Comparison of ENCODE assay signal across 19 cellular contexts in the genomic region with DNA sequence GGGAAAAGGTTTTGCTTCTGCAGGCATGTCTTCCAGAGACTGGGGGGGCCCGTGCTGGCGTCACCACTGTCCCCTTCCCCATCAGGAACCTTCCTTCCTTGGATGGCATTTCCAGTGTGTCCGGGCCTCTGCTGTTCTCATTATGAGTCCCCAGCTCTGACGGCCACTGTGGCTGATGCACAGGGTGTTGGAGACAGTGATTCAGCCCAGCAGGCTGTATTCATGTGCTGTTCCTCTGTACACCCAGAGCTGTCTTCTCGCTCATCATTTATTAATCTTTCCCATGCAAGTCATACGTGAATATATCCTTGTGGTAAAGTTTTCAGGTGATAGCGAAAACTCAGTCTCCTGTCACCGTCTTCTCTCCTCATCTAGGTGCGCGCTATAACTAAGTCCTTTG. TPM values are rescaled to one million over a fixed set of nuclear protein-coding genes. Genes with fewer than 3 reads are reported as not detected.
DNase-seq lines count a peak whose midpoint lies in the region; ATAC-seq and TF ChIP-seq lines count a peak whose summit lies in the region.
"Had no signal": no experiment of that assay in that cellular context is flagged by ENCODE, and none has a peak within 500 bp of the region (broad histone marks: within the 10 kb centered on the region; RNA-seq: fewer than 3 reads in every experiment).

No MANE protein-coding gene starts in this region.

- peaks cover 5 to 9% of the 10 kb centered on the region in 2 donors for H3K4me1 Mint-ChIP-seq in natural killer cell
- H3K4me1 Mint-ChIP-seq in T-cell, result peaks cover 2 to 7% (median 3%) of the 10 kb centered on the region in 3 donors
- H3K4me1 Mint-ChIP-seq in activated naive CD4-positive, alpha-beta T cell treated with anti-CD3 and anti-CD28 coated beads, Interleukin-2, amount 10 ng/mL, durations not matched to agents 7 days and 5 days, result no peaks in the 10 kb centered on the region
- H3K4me1 Mint-ChIP-seq in activated T-helper 1 cell treated with anti-CD3 and anti-CD28 coated beads, Interleukin-12 subunit alpha, Interleukin-12 subunit beta, Interleukin-2, Interleukin-4 antibody, amounts not matched to agents 30 ng/mL and 10 ng/mL and 1 ng/mL, durations not matched to agents 14 hours and 24 hours and 36 hours (ENCODE audit: low read depth), result no peaks in the 10 kb centered on the region

- H3K18ac ChIP-seq in mesenchymal stem cell (ENCODE audit: low read depth in 1 of 2, low read length in 2 of 2), result no peak overlapping the region

- no peak overlapping the region for H2AFZ ChIP-seq in mesenchymal stem cell (ENCODE audit: low read depth, low read length)

- no peak overlapping the region for H4K8ac ChIP-seq in mesenchymal stem cell (ENCODE audit: low read length)

- H3K4me3 ChIP-seq in brain microvascular endothelial cell (ENCODE audit: low read depth, low read length), result no peak overlapping the region
- H3K4me3 ChIP-seq in mesenchymal stem cell (ENCODE audit: insufficient read depth in 1 of 2, low read depth in 1 of 2, low read length in 2 of 2), result no peak overlapping the region
- H3K4me3 ChIP-seq: body of pancreas, SJSA1, stomach had no signal

- H3K36me3 Mint-ChIP-seq in natural killer cell (no peaks in the 10 kb centered on the region), T-cell (no peaks in the 10 kb centered on the region)
- no peaks in the 10 kb centered on the region for H3K36me3 Mint-ChIP-seq in activated naive CD4-positive, alpha-beta T cell treated with anti-CD3 and anti-CD28 coated beads, Interleukin-2, amount 10 ng/mL, durations not matched to agents 7 days and 5 days
- no peaks in the 10 kb centered on the region for H3K36me3 Mint-ChIP-seq in activated T-helper 1 cell treated with anti-CD3 and anti-CD28 coated beads, Interleukin-12 subunit alpha, Interleukin-12 subunit beta, Interleukin-2, Interleukin-4 antibody, amounts not matched to agents 30 ng/mL and 10 ng/mL and 1 ng/mL, durations not matched to agents 14 hours and 24 hours and 36 hours (ENCODE audit: low read depth)
- H3K36me3 Mint-ChIP-seq: natural killer cell treated with Interleukin-12 subunit alpha and Interleukin-12 subunit beta and Interleukin-15 and Interleukin-18, amount 100 ng/mL, for 72 hours had no signal

- no peak for ATAC-seq in natural killer cell
- no peak for ATAC-seq in T-cell (replicated peaks in 1 of 4)
- ATAC-seq: body of pancreas; HCT116; natural killer cell treated with Interleukin-12 subunit alpha and Interleukin-12 subunit beta and Interleukin-15 and Interleukin-18, amount 100 ng/mL, for 72 hours had no signal

- no peak overlapping the region for H3K4ac ChIP-seq in mesenchymal stem cell (ENCODE audit: low read depth in 1 of 2, low read length in 2 of 2)

- H3K36me3 ChIP-seq in brain microvascular endothelial cell (replicated peaks) (no peaks in the 10 kb centered on the region), mesenchymal stem cell (ENCODE audit: control insufficient read depth in 1 of 2, insufficient read depth in 2 of 2, low read depth in 1 of 2, low read length in 2 of 2) (no peaks in the 10 kb centered on the region)
- H3K36me3 ChIP-seq: BE2C, SJSA1 had no signal

- H3K27ac ChIP-seq in brain microvascular endothelial cell, result peak overlapping the region; percentile 39
- H3K27ac ChIP-seq in mesenchymal stem cell (ENCODE audit: low read length, poor library complexity, severe bottlenecking), result no peak overlapping the region
- H3K27ac ChIP-seq: SJSA1 had no signal

- DNase-seq in AG08395 (ENCODE audit: low spot score) (peak; percentile 66), HCEC 1CT (peak; percentile 34), brain microvascular endothelial cell (peak; percentile 71), mesenchymal stem cell (no peak), natural killer cell (no peak), T-cell (no peak)
- DNase-seq in activated naive CD4-positive, alpha-beta T cell treated with anti-CD3 and anti-CD28 coated beads, Interleukin-2, amount 10 ng/mL, durations not matched to agents 7 days and 5 days, result no peak
- no peak for DNase-seq in activated T-helper 1 cell treated with anti-CD3 and anti-CD28 coated beads, Interleukin-12 subunit alpha, Interleukin-12 subunit beta, Interleukin-2, Interleukin-4 antibody, amounts not matched to agents 30 ng/mL and 10 ng/mL and 1 ng/mL, durations not matched to agents 14 hours and 24 hours and 36 hours (ENCODE audit: low spot score)
- DNase-seq: activated CD8-positive, alpha-beta memory T cell treated with anti-CD3 and anti-CD28 coated beads, Interleukin-2, amount 50 U/mL, for 4 hours; BE2C; body of pancreas; DMS 273 treated with DMSO at 0.1 percent for 48 hours; mammary epithelial cell; NCI-H1436 treated with DMSO at 0.1 percent for 48 hours; stomach; T-helper 9 cell had no signal

- TF ChIP-seq CTCF in brain microvascular endothelial cell (IDR thresholded peaks at IDR 0.05; ENCODE audit: low read depth, low read length, missing control alignments) (no peak), natural killer cell (IDR thresholded peaks at IDR 0.05) (no peak)

- CTCF ChIA-PET in T-cell (lab: Charles Lee), result no interaction called here
- CTCF ChIA-PET in activated naive CD4-positive, alpha-beta T cell treated with anti-CD3 and anti-CD28 coated beads, Interleukin-2, amount 10 ng/mL, durations not matched to agents 7 days and 5 days (lab: Charles Lee), result no interaction called here

- no peak overlapping the region for H2AK5ac ChIP-seq in mesenchymal stem cell (ENCODE audit: low read length, severe bottlenecking)

- no peak overlapping the region for H2BK5ac ChIP-seq in mesenchymal stem cell (ENCODE audit: low read depth, low read length, poor library complexity, severe bottlenecking)

- no peak overlapping the region for H2BK12ac ChIP-seq in mesenchymal stem cell (ENCODE audit: low read length in 2 of 2)

- H2BK120ac ChIP-seq in mesenchymal stem cell (ENCODE audit: low read depth, low read length), result no peak overlapping the region

- H3K23ac ChIP-seq in mesenchymal stem cell (ENCODE audit: low read length in 2 of 2), result no peak overlapping the region

- H2BK15ac ChIP-seq in mesenchymal stem cell (ENCODE audit: low read depth, poor library complexity, severe bottlenecking), result no peak overlapping the region

- H3K14ac ChIP-seq in mesenchymal stem cell (ENCODE audit: low read length in 2 of 2), result no peak overlapping the region

- H3K9me3 Mint-ChIP-seq in natural killer cell (no peaks in the 10 kb centered on the region), T-cell (no peaks in the 10 kb centered on the region)
- no peaks in the 10 kb centered on the region for H3K9me3 Mint-ChIP-seq in activated naive CD4-positive, alpha-beta T cell treated with anti-CD3 and anti-CD28 coated beads, Interleukin-2, amount 10 ng/mL, durations not matched to agents 7 days and 5 days
- no peaks in the 10 kb centered on the region for H3K9me3 Mint-ChIP-seq in activated T-helper 1 cell treated with anti-CD3 and anti-CD28 coated beads, Interleukin-12 subunit alpha, Interleukin-12 subunit beta, Interleukin-2, Interleukin-4 antibody, amounts not matched to agents 30 ng/mL and 10 ng/mL and 1 ng/mL, durations not matched to agents 14 hours and 24 hours and 36 hours
- H3K9me3 Mint-ChIP-seq: natural killer cell treated with Interleukin-12 subunit alpha and Interleukin-12 subunit beta and Interleukin-15 and Interleukin-18, amount 100 ng/mL, for 72 hours had no signal

- no peak overlapping the region for H4K91ac ChIP-seq in mesenchymal stem cell (ENCODE audit: low read length)

- H3K27ac Mint-ChIP-seq in natural killer cell (no peak overlapping the region), T-cell (no peak overlapping the region)
- H3K27ac Mint-ChIP-seq in activated naive CD4-positive, alpha-beta T cell treated with anti-CD3 and anti-CD28 coated beads, Interleukin-2, amount 10 ng/mL, durations not matched to agents 7 days and 5 days, result no peak overlapping the region
- H3K27ac Mint-ChIP-seq in activated T-helper 1 cell treated with anti-CD3 and anti-CD28 coated beads, Interleukin-12 subunit alpha, Interleukin-12 subunit beta, Interleukin-2, Interleukin-4 antibody, amounts not matched to agents 30 ng/mL and 10 ng/mL and 1 ng/mL, durations not matched to agents 14 hours and 24 hours and 36 hours, result no peak overlapping the region

- no peaks in the 10 kb centered on the region for H3K27me3 ChIP-seq in brain microvascular endothelial cell (replicated peaks)
- no peaks in the 10 kb centered on the region for H3K27me3 ChIP-seq in mesenchymal stem cell (ENCODE audit: control insufficient read depth in 1 of 2, insufficient read depth in 1 of 2, low read length in 2 of 2)
- H3K27me3 ChIP-seq: BE2C, body of pancreas, SJSA1, stomach had no signal

- H3K4me3 Mint-ChIP-seq in natural killer cell (no peak overlapping the region), T-cell (no peak overlapping the region)
- no peak overlapping the region for H3K4me3 Mint-ChIP-seq in activated naive CD4-positive, alpha-beta T cell treated with anti-CD3 and anti-CD28 coated beads, Interleukin-2, amount 10 ng/mL, durations not matched to agents 7 days and 5 days
- no peak overlapping the region for H3K4me3 Mint-ChIP-seq in activated T-helper 1 cell treated with anti-CD3 and anti-CD28 coated beads, Interleukin-12 subunit alpha, Interleukin-12 subunit beta, Interleukin-2, Interleukin-4 antibody, amounts not matched to agents 30 ng/mL and 10 ng/mL and 1 ng/mL, durations not matched to agents 14 hours and 24 hours and 36 hours
- H3K4me3 Mint-ChIP-seq: natural killer cell treated with Interleukin-12 subunit alpha and Interleukin-12 subunit beta and Interleukin-15 and Interleukin-18, amount 100 ng/mL, for 72 hours had no signal

- peaks cover 26% of the 10 kb centered on the region for H3K4me1 ChIP-seq in mesenchymal stem cell (ENCODE audit: control insufficient read depth, insufficient read depth, low read depth, low read length)

- no peaks in the 10 kb centered on the region for H3K9me3 ChIP-seq in mesenchymal stem cell (ENCODE audit: control insufficient read depth, low read length)
- H3K9me3 ChIP-seq: BE2C, body of pancreas, SJSA1, stomach had no signal

- H3K79me1 ChIP-seq in mesenchymal stem cell (replicated peaks; ENCODE audit: low read length, poor library complexity, severe bottlenecking), result peaks cover 34% of the 10 kb centered on the region

- POLR2A ChIA-PET in T-cell (lab: Charles Lee), result no interaction called here

- intact Hi-C loops in natural killer cell (cut with micrococcal nuclease), result no loop called here
- intact Hi-C loops in activated T-helper 1 cell treated with anti-CD3 and anti-CD28 coated beads, Interleukin-12 subunit alpha, Interleukin-12 subunit beta, Interleukin-2, Interleukin-4 antibody, amounts not matched to agents 30 ng/mL and 10 ng/mL and 1 ng/mL, durations not matched to agents 14 hours and 24 hours and 36 hours (cut with micrococcal nuclease), result no loop called here

- WGBS in mesenchymal stem cell, result 88% methylated on average over 10 of the region's 10 CpGs

- in situ Hi-C loops in brain microvascular endothelial cell (cut with HindIII; ENCODE audit: low pct_ligation_motif_present, low sequenced_read_pairs), result no loop called here

- peak overlapping the region; percentile 28 for H3K9ac ChIP-seq in mesenchymal stem cell (ENCODE audit: low read length)

- no peak overlapping the region for H3K4me2 ChIP-seq in mesenchymal stem cell (ENCODE audit: low read length, poor library complexity, severe bottlenecking)

- H3K27me3 Mint-ChIP-seq in natural killer cell (ENCODE audit: low read depth in 2 of 2), result peaks cover 9 to 11% of the 10 kb centered on the region in 2 donors
- H3K27me3 Mint-ChIP-seq in T-cell, result peaks cover 4 to 8% of the 10 kb centered on the region in 2 donors
- peaks cover 23% of the 10 kb centered on the region for H3K27me3 Mint-ChIP-seq in activated naive CD4-positive, alpha-beta T cell treated with anti-CD3 and anti-CD28 coated beads, Interleukin-2, amount 10 ng/mL, durations not matched to agents 7 days and 5 days
- peaks cover 10% of the 10 kb centered on the region for H3K27me3 Mint-ChIP-seq in activated T-helper 1 cell treated with anti-CD3 and anti-CD28 coated beads, Interleukin-12 subunit alpha, Interleukin-12 subunit beta, Interleukin-2, Interleukin-4 antibody, amounts not matched to agents 30 ng/mL and 10 ng/mL and 1 ng/mL, durations not matched to agents 14 hours and 24 hours and 36 hours (ENCODE audit: insufficient read depth)

RNA-seq across cellular contexts. Expression of a gene that starts 57.7 kb away (rescaled TPM):
- 27.5 TPM for polyA plus RNA-seq in mesenchymal stem cell (2013, experiment 1 of 2)
- 23.9 TPM for polyA plus RNA-seq in mesenchymal stem cell (2013, experiment 2 of 2)
- 1 to 10 TPM in 1 of 3 donors, under 1 TPM in 2; 0.20 to 1.8 (median 0.60) TPM for total RNA-seq in natural killer cell
- total RNA-seq in T-cell, result under 1 TPM in 4 of 5 donors, not detected in 1; 0.10 to 0.38 (median 0.27) TPM
- total RNA-seq in activated T-helper 1 cell treated with anti-CD3 and anti-CD28 coated beads, Interleukin-12 subunit alpha, Interleukin-12 subunit beta, Interleukin-2, Interleukin-4 antibody, amounts not matched to agents 30 ng/mL and 10 ng/mL and 1 ng/mL, durations not matched to agents 14 hours and 24 hours and 36 hours, result 0.34 and 1.2 TPM in 2 replicates
- total RNA-seq: natural killer cell treated with Interleukin-12 subunit alpha and Interleukin-12 subunit beta and Interleukin-15 and Interleukin-18, amount 100 ng/mL, for 72 hours had no signal

Comparison
In these comparisons a context has a peak if more than half of its experiments do, and no peak if none do; other contexts are left out.
1. DNase-seq: peak in AG08395 (single experiment), HCEC 1CT (single experiment) and brain microvascular endothelial cell (single experiment); none in mesenchymal stem cell (single experiment), natural killer cell (single experiment), T-cell (0 of 34), activated naive CD4-positive, alpha-beta T cell treated with anti-CD3 and anti-CD28 coated beads, Interleukin-2, amount 10 ng/mL, durations not matched to agents 7 days and 5 days (single experiment) and activated T-helper 1 cell treated with anti-CD3 and anti-CD28 coated beads, Interleukin-12 subunit alpha, Interleukin-12 subunit beta, Interleukin-2, Interleukin-4 antibody, amounts not matched to agents 30 ng/mL and 10 ng/mL and 1 ng/mL, durations not matched to agents 14 hours and 24 hours and 36 hours (single experiment).